ENCODE assay signal across 14 cellular contexts in the genomic region with DNA sequence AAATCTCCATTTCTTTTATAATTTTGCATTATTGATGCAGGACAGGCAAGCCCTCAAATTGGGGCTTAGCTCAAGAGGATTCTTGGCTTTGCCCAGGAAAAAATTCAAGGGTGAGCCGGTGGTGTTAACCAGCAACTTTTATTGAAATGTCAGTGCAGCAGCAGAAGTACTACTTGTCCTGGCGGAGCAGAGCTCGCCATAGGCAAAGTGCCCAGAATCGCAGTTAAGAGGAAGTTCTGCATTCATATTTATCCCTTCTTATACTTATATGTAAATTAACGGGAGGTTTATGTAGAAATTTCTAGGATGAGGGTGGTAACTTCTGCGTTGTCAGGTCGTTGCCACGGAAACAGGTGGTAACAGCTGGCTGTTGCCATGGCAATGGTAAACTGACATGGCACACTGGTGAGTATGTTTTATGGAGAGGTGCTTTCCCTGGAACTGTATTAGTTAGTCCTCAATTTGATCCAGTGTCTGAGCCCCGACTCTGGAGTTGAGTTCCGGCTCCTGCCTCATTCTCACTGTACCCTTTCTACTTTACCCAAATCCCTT.
DNase-seq lines count a peak whose midpoint lies in the region; ATAC-seq and TF ChIP-seq lines count a peak whose summit lies in the region.
"Had no signal": no experiment of that assay in that cellular context is flagged by ENCODE, and none has a peak within 500 bp of the region (broad histone marks: within the 10 kb centered on the region; RNA-seq: fewer than 3 reads in every experiment).

No MANE protein-coding gene starts in this region.

- H4K20me1 ChIP-seq in neural progenitor cell (ENCODE audit: low read depth): no peaks in the 10 kb centered on the region

- no peaks in the 10 kb centered on the region for H3K9me3 Mint-ChIP-seq in neural progenitor cell

- H3K27ac Mint-ChIP-seq in neural progenitor cell: no peak overlapping the region
- H3K27ac Mint-ChIP-seq: activated CD4-positive, alpha-beta memory T cell treated with anti-CD3 and anti-CD28 coated beads, Interleukin-2, amount 10 ng/mL, durations not matched to agents 7 days and 5 days; immature natural killer cell; naive B cell had no signal

- no peak overlapping the region for H2AFZ ChIP-seq in neural progenitor cell (replicated peaks)

- no peak overlapping the region for H3K4me2 ChIP-seq in neural progenitor cell
- H3K4me2 ChIP-seq: KMS-11 had no signal

- no peaks in the 10 kb centered on the region for H3F3A ChIP-seq in neural progenitor cell (ENCODE audit: low read depth)

- H3K36me3 Mint-ChIP-seq in neural progenitor cell: no peaks in the 10 kb centered on the region
- H3K36me3 Mint-ChIP-seq: immature natural killer cell, naive B cell had no signal

- H3K4me1 Mint-ChIP-seq in neural progenitor cell: peaks cover 15% of the 10 kb centered on the region
- H3K4me1 Mint-ChIP-seq: activated CD4-positive, alpha-beta memory T cell treated with anti-CD3 and anti-CD28 coated beads, Interleukin-2, amount 10 ng/mL, durations not matched to agents 7 days and 5 days; immature natural killer cell; naive B cell had no signal

- no peaks in the 10 kb centered on the region for H3K79me2 ChIP-seq in neural progenitor cell (ENCODE audit: low read depth)

- no peaks in the 10 kb centered on the region for H3K27me3 ChIP-seq in neural progenitor cell

- H3K4me3 Mint-ChIP-seq in neural progenitor cell: no peak overlapping the region
- H3K4me3 Mint-ChIP-seq: activated CD4-positive, alpha-beta memory T cell treated with anti-CD3 and anti-CD28 coated beads, Interleukin-2, amount 10 ng/mL, durations not matched to agents 7 days and 5 days; immature natural killer cell; naive B cell had no signal

- H3K4me3 ChIP-seq in neural progenitor cell: no peak overlapping the region
- H3K4me3 ChIP-seq: skin epidermis had no signal

- ATAC-seq in HG03469 (IDR thresholded peaks at IDR 0.05; ENCODE audit: unreplicated experiment) (no peak), GM21390 (IDR thresholded peaks at IDR 0.05; ENCODE audit: unreplicated experiment) (no peak)

- no peaks in the 10 kb centered on the region for H3K9me3 ChIP-seq in neural progenitor cell (ENCODE audit: low read depth)

- no peaks in the 10 kb centered on the region for H3K36me3 ChIP-seq in neural progenitor cell

- peak; percentile 34 for DNase-seq in HT1080 (ENCODE audit: low read depth)
- DNase-seq in SK-N-DZ (ENCODE audit: low spot score): peak; percentile 8
- peak; percentile 1 for DNase-seq in fibroblast of the conjunctiva (ENCODE audit: low read depth)
- peak; percentile 66 for DNase-seq in neural progenitor cell (ENCODE audit: low spot score)
- DNase-seq in NCI-H345 treated with DMSO at 0.1 percent for 48 hours (lab: John Stamatoyannopoulos, UW; ENCODE audit: unreplicated experiment): no peak
- DNase-seq: activated CD4-positive, alpha-beta memory T cell treated with anti-CD3 and anti-CD28 coated beads, Interleukin-2, amount 10 ng/mL, durations not matched to agents 7 days and 5 days; activated effector memory CD4-positive, alpha-beta T cell treated with Interleukin-2 at 50 U/mL for 16 hours; immature natural killer cell; naive B cell; NCI-H2081 treated with DMSO at 0.1 percent for 48 hours had no signal

- TF ChIP-seq CTCF in neural progenitor cell (IDR thresholded peaks at IDR 0.05): no peak

- H3K4me1 ChIP-seq in neural progenitor cell: no peaks in the 10 kb centered on the region

- no peak overlapping the region for H3K9ac ChIP-seq in neural progenitor cell
- H3K9ac ChIP-seq: KMS-11 had no signal

- H3K27me3 Mint-ChIP-seq in neural progenitor cell (ENCODE audit: insufficient read depth, low read depth): no peaks in the 10 kb centered on the region
- H3K27me3 Mint-ChIP-seq: activated CD4-positive, alpha-beta memory T cell treated with anti-CD3 and anti-CD28 coated beads, Interleukin-2, amount 10 ng/mL, durations not matched to agents 7 days and 5 days; naive B cell had no signal

- H3K27ac ChIP-seq in neural progenitor cell: no peak overlapping the region
- H3K27ac ChIP-seq: KMS-11, skin epidermis had no signal
